11 cellular contexts compared by ENCODE assay signal in the genomic region with DNA sequence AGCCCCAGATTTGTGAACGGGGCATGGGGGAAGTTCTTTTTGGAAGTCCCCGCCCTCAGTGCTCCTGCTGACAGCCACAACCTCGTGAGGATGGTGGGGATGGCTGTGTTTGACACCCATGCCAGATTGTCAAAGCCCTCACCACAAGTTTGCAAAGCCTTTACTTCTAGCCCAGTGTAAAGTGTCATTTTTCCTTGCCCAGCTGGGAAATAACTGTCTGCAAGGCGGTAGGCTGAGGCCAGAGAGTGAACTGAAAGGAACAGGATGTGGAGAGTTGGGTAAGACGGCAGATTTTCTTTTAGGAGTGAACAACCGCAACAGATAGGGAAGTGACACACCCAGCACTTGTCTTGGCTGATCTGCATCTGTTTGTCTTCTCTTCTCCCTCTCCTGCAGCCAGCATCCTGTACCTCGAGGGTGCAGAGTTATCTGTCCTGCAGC. TPM values are rescaled to one million over a fixed set of nuclear protein-coding genes. Genes with fewer than 3 reads are reported as not detected.
A peak's percentile ranks its signal among the peaks of the same experiment; 100 is the strongest.
DNase-seq lines count a peak whose midpoint lies in the region; ATAC-seq and TF ChIP-seq lines count a peak whose summit lies in the region.
"Had no signal": no experiment of that assay in that cellular context is flagged by ENCODE, and none has a peak within 500 bp of the region (broad histone marks: within the 10 kb centered on the region; RNA-seq: fewer than 3 reads in every experiment).

No MANE protein-coding gene starts in this region.

- no peaks in the 10 kb centered on the region for H3K9me3 Mint-ChIP-seq in activated CD4-positive, alpha-beta T cell treated with anti-CD3 and anti-CD28 coated beads, Interleukin-2, amount 10 ng/mL, durations not matched to agents 7 days and 5 days

- H3K4me3 ChIP-seq in OCI-LY7 (ENCODE audit: low read depth, low read length, poor library complexity, severe bottlenecking) (no peak overlapping the region), spleen (peak overlapping the region in 2 of 8 donors; percentile 9 to 20), vagina (no peak overlapping the region)

- H4K20me1 ChIP-seq in OCI-LY7 (ENCODE audit: insufficient read depth, low read length): peaks cover 5% of the 10 kb centered on the region

- H3K27ac ChIP-seq in OCI-LY7 (ENCODE audit: low read depth, low read length, poor library complexity, severe bottlenecking) (no peak overlapping the region), spleen (peak overlapping the region in 7 of 8 donors; percentile 24 to 88 (median 76)), vagina (no peak overlapping the region)

- ATAC-seq in HG03432 (IDR thresholded peaks at IDR 0.05; ENCODE audit: unreplicated experiment) (no peak), HG02973 (IDR thresholded peaks at IDR 0.05; ENCODE audit: unreplicated experiment) (no peak)
- ATAC-seq: HCT116 had no signal

- H3K27me3 Mint-ChIP-seq in activated CD4-positive, alpha-beta T cell treated with anti-CD3 and anti-CD28 coated beads, Interleukin-2, amount 10 ng/mL, durations not matched to agents 7 days and 5 days: no peaks in the 10 kb centered on the region

- POLR2A ChIA-PET in activated CD4-positive, alpha-beta T cell treated with anti-CD3 and anti-CD28 coated beads, Interleukin-2, amount 10 ng/mL, durations not matched to agents 7 days and 5 days (lab: Charles Lee): interaction anchor here (1.4 kb wide), 1 partner anchor 10 kb away, joined by 4 read pairs; no protein-coding TSS in a partner anchor
- POLR2A ChIA-PET in OCI-LY7 (lab: Charles Lee): interaction anchor here (0.6 kb wide), 1 partner anchor 182 kb away, joined by 3 read pairs; no protein-coding TSS in a partner anchor

- intact Hi-C loops in OCI-LY7 (cut with micrococcal nuclease; ENCODE audit: unreplicated experiment) (no loop called here), spleen (cut with DNase I; ENCODE audit: low total_unique reads) (no loop called here), vagina (cut with DNase I) (no loop called here)

- peaks cover 28% of the 10 kb centered on the region; the same call in 1 of the 2 replicates for H3K36me3 ChIP-seq in OCI-LY7 (ENCODE audit: insufficient read depth, low read length)
- H3K36me3 ChIP-seq in spleen: peaks cover 7 to 74% (median 56%) of the 10 kb centered on the region in 6 donors
- H3K36me3 ChIP-seq in vagina: peaks cover 0 to 62% of the 10 kb centered on the region in 2 donors

- H3K4me1 Mint-ChIP-seq in activated CD4-positive, alpha-beta T cell treated with anti-CD3 and anti-CD28 coated beads, Interleukin-2, amount 10 ng/mL, durations not matched to agents 7 days and 5 days: peaks cover 86% of the 10 kb centered on the region

- H3K4me2 ChIP-seq in OCI-LY7 (ENCODE audit: low read length): peak overlapping the region; percentile 32; the same call in 1 of the 2 replicates

- BruUV-seq in OCI-LY7 (replicated peaks; lab: Mats Ljungman, UMichigan): no TSS peak

- WGBS in spleen, 5 donors: 17 to 33% (median 20%) methylated on average over 7 of the region's 7 CpGs

- H3K9me3 ChIP-seq in OCI-LY7 (ENCODE audit: low read length) (no peaks in the 10 kb centered on the region), spleen (no peaks in the 10 kb centered on the region), vagina (no peaks in the 10 kb centered on the region)

- no peak for TF ChIP-seq CTCF in OCI-LY7 (conservative IDR thresholded peaks at IDR 0.05; ENCODE audit: low read length)
- peak in 1 of 11 experiments; percentile 16 for TF ChIP-seq CTCF in spleen (IDR thresholded peaks at IDR 0.05 in 8 of 11, conservative IDR thresholded peaks at IDR 0.05 in 3 of 11)
- TF ChIP-seq CTCF in vagina (IDR thresholded peaks at IDR 0.05): no peak

- H3K9me2 ChIP-seq in OCI-LY7 (ENCODE audit: insufficient read depth, low read length): no peaks in the 10 kb centered on the region

- H3K79me2 ChIP-seq in OCI-LY7 (ENCODE audit: insufficient read depth, low read depth, low read length): no peaks in the 10 kb centered on the region

- H3K36me3 Mint-ChIP-seq in activated CD4-positive, alpha-beta T cell treated with anti-CD3 and anti-CD28 coated beads, Interleukin-2, amount 10 ng/mL, durations not matched to agents 7 days and 5 days (ENCODE audit: low read depth): peaks cover 78% of the 10 kb centered on the region

- DNase-seq in activated CD4-positive, alpha-beta T cell treated with anti-CD3 and anti-CD28 coated beads, Interleukin-2, amount 10 ng/mL, durations not matched to agents 7 days and 5 days: peak; percentile 67
- DNase-seq in activated CD4-positive, alpha-beta T cell treated with anti-CD3 and anti-CD28 coated beads for 4 hours: no peak
- DNase-seq in OCI-LY7 (ENCODE audit: low spot score) (peak; percentile 31), spleen (peak; percentile 73), vagina (ENCODE audit: extremely low spot score in 2 of 2) (no peak)
- peak; percentile 49 for DNase-seq in central memory CD4-positive, alpha-beta T cell
- DNase-seq: activated CD4-positive, CD25-positive, alpha-beta regulatory T cell; mesenchymal stem cell had no signal

- peak overlapping the region; percentile 86 for H3K27ac Mint-ChIP-seq in activated CD4-positive, alpha-beta T cell treated with anti-CD3 and anti-CD28 coated beads, Interleukin-2, amount 10 ng/mL, durations not matched to agents 7 days and 5 days

- peak overlapping the region; percentile 45 for H3K4me3 Mint-ChIP-seq in activated CD4-positive, alpha-beta T cell treated with anti-CD3 and anti-CD28 coated beads, Interleukin-2, amount 10 ng/mL, durations not matched to agents 7 days and 5 days

- CTCF ChIA-PET in activated CD4-positive, alpha-beta T cell treated with anti-CD3 and anti-CD28 coated beads, Interleukin-2, amount 10 ng/mL, durations not matched to agents 7 days and 5 days (lab: Charles Lee): interaction anchor here (0.5 to 1.6 kb wide), 2 partner anchors 13 to 541 kb away, joined by 3 to 7 read pairs; no protein-coding TSS in a partner anchor
- CTCF ChIA-PET in OCI-LY7 (lab: Charles Lee; ENCODE audit: unreplicated experiment): no interaction called here

- H3K27me3 ChIP-seq in spleen (replicated peaks in 1 of 7): no peaks in the 10 kb centered on the region
- no peaks in the 10 kb centered on the region for H3K27me3 ChIP-seq in vagina

- TF ChIP-seq POLR2A in spleen (IDR thresholded peaks at IDR 0.05) (no peak), vagina (IDR thresholded peaks at IDR 0.05) (no peak)

- H3K4me1 ChIP-seq in OCI-LY7 (ENCODE audit: insufficient read depth, low read length, poor library complexity, severe bottlenecking) (peaks cover 23% of the 10 kb centered on the region), spleen (peaks cover 5 to 100% (median 57%) of the 10 kb centered on the region in 6 donors), vagina (no peaks in the 10 kb centered on the region)

- no peak overlapping the region for H2AFZ ChIP-seq in OCI-LY7 (ENCODE audit: low read length)

RNA-seq across cellular contexts. Expression of a gene that starts 13.6 kb away (rescaled TPM):
- 10 to 100 TPM; 53.6 to 55.9 TPM for total RNA-seq in activated CD4-positive, alpha-beta T cell treated with anti-CD3 and anti-CD28 coated beads, Interleukin-2, amount 10 ng/mL, durations not matched to agents 7 days and 5 days
- total RNA-seq in OCI-LY7 (2014; rRNA removed; shearing (Covaris generic)): 5.5 and 7.8 TPM in 2 replicates
- total RNA-seq in OCI-LY7 (2022) (10.9 and 12.5 TPM in 2 replicates), spleen (100 to 1,000 TPM in 1 of 7 donors, 10 to 100 TPM in 6; 38.0 to 100 (median 56.6) TPM), vagina (13.3 TPM)
- polyA plus RNA-seq in spleen: 1 to 10 TPM; 2.9 to 8.4 (median 5.0) TPM

RNA-seq across cellular contexts. Expression of a gene that starts 22.8 kb away (rescaled TPM):
- total RNA-seq in activated CD4-positive, alpha-beta T cell treated with anti-CD3 and anti-CD28 coated beads, Interleukin-2, amount 10 ng/mL, durations not matched to agents 7 days and 5 days: under 1 TPM; 0.05 to 0.06 TPM
- 0.32 and 0.33 TPM in 2 replicates for total RNA-seq in OCI-LY7 (2014; rRNA removed; shearing (Covaris generic))
- total RNA-seq in OCI-LY7 (2022): 0.09 and 0.15 TPM in 2 replicates
- 1 to 10 TPM in 3 of 7 donors, under 1 TPM in 4; 0.72 to 3.6 (median 0.98) TPM for total RNA-seq in spleen
- under 1 TPM; 0.03 to 0.19 (median 0.15) TPM for polyA plus RNA-seq in spleen
- not detected for total RNA-seq in vagina

Comparison
In these comparisons a context has a peak if more than half of its experiments do, and no peak if none do; other contexts are left out.
1. DNase-seq: peak in activated CD4-positive, alpha-beta T cell treated with anti-CD3 and anti-CD28 coated beads, Interleukin-2, amount 10 ng/mL, durations not matched to agents 7 days and 5 days (single experiment), OCI-LY7 (single experiment), central memory CD4-positive, alpha-beta T cell (single experiment) and spleen (single experiment); none in activated CD4-positive, alpha-beta T cell treated with anti-CD3 and anti-CD28 coated beads for 4 hours (0 of 2) and vagina (0 of 2).
2. H3K27ac ChIP-seq: peak in spleen (7 of 8); none in OCI-LY7 (single experiment) and vagina (single experiment).